8 cellular contexts compared by ENCODE assay signal in genomic region chr11:118620529-118621070, GRCh38. TPM values are rescaled to one million over a fixed set of nuclear protein-coding genes. Genes with fewer than 3 reads are reported as not detected.
DNase-seq lines count a peak whose midpoint lies in the region; ATAC-seq and TF ChIP-seq lines count a peak whose summit lies in the region.

No MANE protein-coding gene starts in this region.

- H3K27ac ChIP-seq in lung (ENCODE audit: low read depth in 1 of 2, low read length in 1 of 2) (peak overlapping the region; percentile 80 to 86), uterus (peak overlapping the region; percentile 86 to 90)

- H3K27me3 ChIP-seq in lung (ENCODE audit: control insufficient read depth, insufficient read depth) (no peaks in the 10 kb centered on the region), uterus (no peaks in the 10 kb centered on the region)

- H3K4me3 Mint-ChIP-seq in activated naive CD4-positive, alpha-beta T cell treated with anti-CD3 and anti-CD28 coated beads, Interleukin-2, amount 10 ng/mL, durations not matched to agents 7 days and 5 days: peak overlapping the region; percentile 35

- TF ChIP-seq POLR2A in uterus (IDR thresholded peaks at IDR 0.05): no peak

- WGBS in lung, 2 donors: 54 to 62% methylated on average over 7 of the region's 7 CpGs

- H3K4me3 ChIP-seq in cardiac fibroblast (replicated peaks in 1 of 2; ENCODE audit: low read depth in 2 of 2, low read length in 2 of 2) (peak overlapping the region; percentile 13 to 64), lung (no peak overlapping the region), uterus (peak overlapping the region; percentile 13 to 38)

- intact Hi-C loops in uterus (cut with DNase I; ENCODE audit: low total_unique reads): no loop called here

- CTCF ChIA-PET in activated naive CD4-positive, alpha-beta T cell treated with anti-CD3 and anti-CD28 coated beads, Interleukin-2, amount 10 ng/mL, durations not matched to agents 7 days and 5 days (lab: Charles Lee): interaction anchor here (0.8 to 2.0 kb wide), 2 partner anchors 9 to 12 kb away, joined by 3 to 8 read pairs; no protein-coding TSS in a partner anchor

- ATAC-seq in lung (ENCODE audit: insufficient read depth, low FRiP score) (no peak), HG02884 (IDR thresholded peaks at IDR 0.05; ENCODE audit: unreplicated experiment) (no peak)

- H3K36me3 ChIP-seq in lung (ENCODE audit: control insufficient read depth in 2 of 2, insufficient read depth in 2 of 2, low read length in 2 of 2) (peaks cover 6 to 16% of the 10 kb centered on the region in 2 donors), uterus (no peaks in the 10 kb centered on the region)

- H3K4me1 ChIP-seq in lung (ENCODE audit: control insufficient read depth in 2 of 2, insufficient read depth in 2 of 2, low read length in 2 of 2) (peaks cover 6 to 49% of the 10 kb centered on the region in 2 donors), uterus (peaks cover 9 to 39% of the 10 kb centered on the region in 2 donors)

- H3K27me3 Mint-ChIP-seq in activated naive CD4-positive, alpha-beta T cell treated with anti-CD3 and anti-CD28 coated beads, Interleukin-2, amount 10 ng/mL, durations not matched to agents 7 days and 5 days: peaks cover 58% of the 10 kb centered on the region

- H3K9me3 ChIP-seq in lung (ENCODE audit: control insufficient read depth in 2 of 2, insufficient read depth in 1 of 2, low read length in 1 of 2) (no peaks in the 10 kb centered on the region), uterus (no peaks in the 10 kb centered on the region)

- no peaks in the 10 kb centered on the region for H3K36me3 Mint-ChIP-seq in activated naive CD4-positive, alpha-beta T cell treated with anti-CD3 and anti-CD28 coated beads, Interleukin-2, amount 10 ng/mL, durations not matched to agents 7 days and 5 days

- no peak overlapping the region for H3K27ac Mint-ChIP-seq in activated naive CD4-positive, alpha-beta T cell treated with anti-CD3 and anti-CD28 coated beads, Interleukin-2, amount 10 ng/mL, durations not matched to agents 7 days and 5 days

- TF ChIP-seq CTCF in cardiac fibroblast (IDR thresholded peaks at IDR 0.05; ENCODE audit: low read depth, low read length): no peak
- TF ChIP-seq CTCF in lung (IDR thresholded peaks at IDR 0.05; ENCODE audit: control extremely low read depth, extremely low read depth): no peak
- no peak for TF ChIP-seq CTCF in uterus (IDR thresholded peaks at IDR 0.05)

- H3K4me1 Mint-ChIP-seq in activated naive CD4-positive, alpha-beta T cell treated with anti-CD3 and anti-CD28 coated beads, Interleukin-2, amount 10 ng/mL, durations not matched to agents 7 days and 5 days: peaks cover 13% of the 10 kb centered on the region

- H3K9me3 Mint-ChIP-seq in activated naive CD4-positive, alpha-beta T cell treated with anti-CD3 and anti-CD28 coated beads, Interleukin-2, amount 10 ng/mL, durations not matched to agents 7 days and 5 days: no peaks in the 10 kb centered on the region

- no peak for DNase-seq in activated naive CD4-positive, alpha-beta T cell treated with anti-CD3 and anti-CD28 coated beads, Interleukin-2, amount 10 ng/mL, durations not matched to agents 7 days and 5 days
- DNase-seq in activated naive CD4-positive, alpha-beta T cell (lab: John Stamatoyannopoulos, UW): no peak
- DNase-seq in cardiac fibroblast (ENCODE audit: low read depth in 2 of 2) (peak; percentile 52 to 62), lung (ENCODE audit: low spot score) (no peak), uterus (no peak), AML-193 (lab: John Stamatoyannopoulos, UW) (no peak), GDM1 (lab: John Stamatoyannopoulos, UW) (no peak)

RNA-seq across cellular contexts. Expression of gene PHLDB1, which starts 13.2 kb away (rescaled TPM):
- total RNA-seq in lung (10 to 100 TPM; 82.8 to 90.5 TPM), uterus (100 to 1,000 TPM in 3 of 4 donors, 10 to 100 TPM in 1; 53.5 to 517 (median 287) TPM)
- polyA plus RNA-seq in lung: 10 to 100 TPM; 27.3 to 69.3 TPM

RNA-seq across cellular contexts. Expression of gene ARCN1, which starts 48.4 kb away (rescaled TPM):
- total RNA-seq in lung (100 to 1,000 TPM; 114 to 123 TPM), uterus (100 to 1,000 TPM in 2 of 4 donors, 10 to 100 TPM in 2; 55.3 to 154 (median 112) TPM)
- polyA plus RNA-seq in lung: 10 to 100 TPM; 72.4 to 97.6 TPM

RNA-seq across cellular contexts. Expression of gene IFT46, which starts 54.9 kb away (rescaled TPM):
- total RNA-seq in lung (10 to 100 TPM; 27.2 to 32.9 TPM), uterus (10 to 100 TPM; 37.4 to 73.5 (median 58.7) TPM)
- polyA plus RNA-seq in lung: 10 to 100 TPM; 15.3 to 21.7 TPM

RNA-seq across cellular contexts. Expression of gene TREH, which starts 58.9 kb away (rescaled TPM):
- total RNA-seq in lung: under 1 TPM in 1 of 2 donors, not detected in 1; 0.17 TPM
- polyA plus RNA-seq in lung: 1 to 10 TPM in 1 of 2 donors, under 1 TPM in 1; 0.19 to 1.1 TPM
- total RNA-seq in uterus: not detected

Comparison
In these comparisons a context has a peak if more than half of its experiments do, and no peak if none do; other contexts are left out.
1. DNase-seq: peak in cardiac fibroblast (2 of 2); none in activated naive CD4-positive, alpha-beta T cell treated with anti-CD3 and anti-CD28 coated beads, Interleukin-2, amount 10 ng/mL, durations not matched to agents 7 days and 5 days (single experiment), activated naive CD4-positive, alpha-beta T cell (0 of 4), lung (single experiment), uterus (0 of 2), AML-193 (0 of 2) and GDM1 (single experiment).